17 cellular contexts compared by ENCODE assay signal in genomic region chr6:39171489-39172376, GRCh38. TPM values are rescaled to one million over a fixed set of nuclear protein-coding genes. Genes with fewer than 3 reads are reported as not detected.
DNase-seq lines count a peak whose midpoint lies in the region; ATAC-seq and TF ChIP-seq lines count a peak whose summit lies in the region.
"Had no signal": no experiment of that assay in that cellular context is flagged by ENCODE, and none has a peak within 500 bp of the region (broad histone marks: within the 10 kb centered on the region; RNA-seq: fewer than 3 reads in every experiment).

No MANE protein-coding gene starts in this region.

- H3K4me3 ChIP-seq in HEK293 (ENCODE audit: low read depth, low read length) (no peak overlapping the region), MG63 (no peak overlapping the region), H7 (ENCODE audit: insufficient read depth, low read depth, low read length) (no peak overlapping the region)
- H3K4me3 ChIP-seq: GM23338, HAP-1 had no signal

- H3K27ac ChIP-seq in HEK293 (ENCODE audit: extremely low read depth, low read depth, low read length), result no peak overlapping the region
- H3K27ac ChIP-seq: C4-2B, HL-60 had no signal

- H3K4me1 Mint-ChIP-seq in dendritic cell treated with granulocyte-macrophage colony-stimulating factor and Interleukin-4, amounts not matched to agents 40 ng/mL and 50 ng/mL, for 4 days (ENCODE audit: low read depth), result peaks cover 37% of the 10 kb centered on the region
- peaks cover under 1 to 1% of the 10 kb centered on the region in 2 donors for H3K4me1 Mint-ChIP-seq in effector memory CD8-positive, alpha-beta T cell (ENCODE audit: low read depth in 2 of 2)
- H3K4me1 Mint-ChIP-seq: CD4-positive, alpha-beta memory T cell had no signal

- intact Hi-C loops in dendritic cell treated with granulocyte-macrophage colony-stimulating factor and Interleukin-4, amounts not matched to agents 40 ng/mL and 50 ng/mL, for 4 days (cut with micrococcal nuclease), result no loop called here

- no peaks in the 10 kb centered on the region for H3K4me1 ChIP-seq in HEK293 (ENCODE audit: control insufficient read depth, insufficient read depth, low read length)
- H3K4me1 ChIP-seq: HAP-1 had no signal

- CTCF ChIA-PET in HEK293 (lab: Yijun Ruan, JAX), result interaction anchor here (0.6 to 11.4 kb wide), 8 partner anchors 12 to 299 kb away, joined by 3 to 453 read pairs (median 4); no protein-coding TSS in a partner anchor

- POLR2A ChIA-PET in HEK293 (lab: Yijun Ruan, JAX), result no interaction called here

- peak overlapping the region; percentile 66 for H3K27ac Mint-ChIP-seq in dendritic cell treated with granulocyte-macrophage colony-stimulating factor and Interleukin-4, amounts not matched to agents 40 ng/mL and 50 ng/mL, for 4 days
- H3K27ac Mint-ChIP-seq in effector memory CD8-positive, alpha-beta T cell, result no peak overlapping the region
- H3K27ac Mint-ChIP-seq: B cell; CD4-positive, alpha-beta memory T cell; GM23338; HFFc6 had no signal

- H3K27me3 Mint-ChIP-seq in dendritic cell treated with granulocyte-macrophage colony-stimulating factor and Interleukin-4, amounts not matched to agents 40 ng/mL and 50 ng/mL, for 4 days, result peaks cover 15% of the 10 kb centered on the region
- H3K27me3 Mint-ChIP-seq in effector memory CD8-positive, alpha-beta T cell, result peaks cover 0 to 36% of the 10 kb centered on the region in 2 donors
- H3K27me3 Mint-ChIP-seq: CD4-positive, alpha-beta memory T cell had no signal

- H3K27me3 ChIP-seq in MG63, result no peaks in the 10 kb centered on the region
- peaks cover 4% of the 10 kb centered on the region for H3K27me3 ChIP-seq in H7 (ENCODE audit: control insufficient read depth, insufficient read depth, low read length)

- peaks cover 3% of the 10 kb centered on the region for H3K9me3 Mint-ChIP-seq in dendritic cell treated with granulocyte-macrophage colony-stimulating factor and Interleukin-4, amounts not matched to agents 40 ng/mL and 50 ng/mL, for 4 days
- H3K9me3 Mint-ChIP-seq in effector memory CD8-positive, alpha-beta T cell, result peaks cover 0 to 2% of the 10 kb centered on the region in 2 donors

- DNase-seq in MG63 (peak; percentile 89), mesenteric fat pad (ENCODE audit: low spot score) (peak; percentile 74), DMS79 (lab: John Stamatoyannopoulos, UW) (no peak), H7 (no peak), NCI-H146 treated with DMSO at 0.1 percent for 48 hours (lab: John Stamatoyannopoulos, UW; ENCODE audit: unreplicated experiment) (no peak)
- no peak for DNase-seq in effector memory CD8-positive, alpha-beta T cell
- DNase-seq: CD4-positive, alpha-beta memory T cell; DMS79 treated with DMSO at 0.1 percent for 48 hours; EL; HFFc6 had no signal

- H3K4me3 Mint-ChIP-seq in dendritic cell treated with granulocyte-macrophage colony-stimulating factor and Interleukin-4, amounts not matched to agents 40 ng/mL and 50 ng/mL, for 4 days, result no peak overlapping the region
- H3K4me3 Mint-ChIP-seq in effector memory CD8-positive, alpha-beta T cell, result no peak overlapping the region
- H3K4me3 Mint-ChIP-seq: B cell; CD4-positive, alpha-beta memory T cell; GM23338; HFFc6 had no signal

- no peaks in the 10 kb centered on the region for H3K36me3 Mint-ChIP-seq in dendritic cell treated with granulocyte-macrophage colony-stimulating factor and Interleukin-4, amounts not matched to agents 40 ng/mL and 50 ng/mL, for 4 days (ENCODE audit: low read depth)
- no peaks in the 10 kb centered on the region for H3K36me3 Mint-ChIP-seq in effector memory CD8-positive, alpha-beta T cell (ENCODE audit: insufficient read depth)
- H3K36me3 Mint-ChIP-seq: CD4-positive, alpha-beta memory T cell had no signal

- no peak for TF ChIP-seq CTCF in HEK293 (tag by site-specific recombination; IDR thresholded peaks at IDR 0.05)

- H3K9me3 ChIP-seq in HEK293 (ENCODE audit: control insufficient read depth, insufficient read depth, low read depth, low read length) (no peaks in the 10 kb centered on the region), MG63 (peaks cover 10% of the 10 kb centered on the region)

- no peak for ATAC-seq in effector memory CD8-positive, alpha-beta T cell (replicated peaks)
- ATAC-seq: GM23338 had no signal

- H3K36me3 ChIP-seq in HEK293 (ENCODE audit: control insufficient read depth in 2 of 2, insufficient read depth in 1 of 2, low read length in 2 of 2), result no peaks in the 10 kb centered on the region
- no peaks in the 10 kb centered on the region for H3K36me3 ChIP-seq in MG63
- H3K36me3 ChIP-seq in H7 (replicated peaks; ENCODE audit: control insufficient read depth, insufficient read depth, low read length), result no peaks in the 10 kb centered on the region
- H3K36me3 ChIP-seq: HAP-1 had no signal

TF ChIP-seq in HEK293, 187 proteins besides CTCF, POLR2A, EP300 and RAD21:
- TF ChIP-seq ZNF426 (tag by site-specific recombination; IDR thresholded peaks at IDR 0.05) (no peak), TRIM28 (IDR thresholded peaks at IDR 0.05; ENCODE audit: borderline replicate concordance, low read length) (peak; percentile 59; the same call in 1 of the 2 replicates)

RNA-seq across cellular contexts. Expression of gene SAYSD1, which starts 56.7 kb away (rescaled TPM):
- 48.8 and 57.2 TPM in 2 replicates for total RNA-seq in MG63 (2014; rRNA removed; shearing (Covaris generic); ENCODE audit: low replicate concordance)
- 11.2 TPM for total RNA-seq in mesenteric fat pad
- total RNA-seq in H7 (2014; rRNA removed; shearing (Covaris generic)), result 11.0 and 11.3 TPM in 2 replicates

RNA-seq across cellular contexts. Expression of gene KCNK5, which starts 57.5 kb away (rescaled TPM):
- total RNA-seq in MG63 (2014; rRNA removed; shearing (Covaris generic); ENCODE audit: low replicate concordance), result 2.4 and 2.8 TPM in 2 replicates
- total RNA-seq in mesenteric fat pad, result 0.87 TPM
- total RNA-seq in H7 (2014; rRNA removed; shearing (Covaris generic)), result 23.8 and 30.1 TPM in 2 replicates
- total RNA-seq: HFFc6 had no signal

Comparison
In these comparisons a context has a peak if more than half of its experiments do, and no peak if none do; other contexts are left out.
1. DNase-seq: peak in MG63 (single experiment) and mesenteric fat pad (single experiment); none in effector memory CD8-positive, alpha-beta T cell (0 of 3), DMS79 (single experiment), H7 (single experiment) and NCI-H146 treated with DMSO at 0.1 percent for 48 hours (single experiment).